Comparison of ENCODE assay signal across 1 cellular context in the genomic region with DNA sequence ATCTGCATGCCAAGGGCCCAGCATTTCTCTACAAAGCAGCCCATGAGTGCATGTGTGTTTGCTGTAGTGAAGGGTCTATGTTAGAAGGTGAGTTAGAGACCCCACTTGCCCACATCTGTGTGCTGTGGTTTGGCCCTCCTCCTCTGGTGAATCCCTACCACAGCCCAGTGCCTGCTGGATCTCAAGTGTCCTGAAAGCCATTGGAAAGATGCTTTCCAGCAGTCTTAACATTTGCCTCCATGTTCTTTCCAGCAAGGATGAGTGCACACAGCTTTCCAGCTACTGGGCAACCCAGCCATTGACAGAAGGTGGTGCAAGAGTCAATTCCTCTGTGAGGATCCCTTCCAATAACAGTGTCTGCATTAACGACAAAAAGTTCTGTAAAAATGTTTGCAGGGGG.
TF ChIP-seq lines count a peak whose summit lies in the region.

No MANE protein-coding gene starts in this region.

TF ChIP-seq in endothelial cell of umbilical vein, 7 proteins besides CTCF, POLR2A, EP300 and RAD21:
- no peak for TF ChIP-seq FOS (IDR thresholded peaks at IDR 0.05; ENCODE audit: borderline replicate concordance, insufficient read depth, low read length)
- no peak for TF ChIP-seq JUN (IDR thresholded peaks at IDR 0.05; ENCODE audit: borderline replicate concordance, insufficient read depth, insufficient read length, low read depth)
- TF ChIP-seq, protein P1, sequence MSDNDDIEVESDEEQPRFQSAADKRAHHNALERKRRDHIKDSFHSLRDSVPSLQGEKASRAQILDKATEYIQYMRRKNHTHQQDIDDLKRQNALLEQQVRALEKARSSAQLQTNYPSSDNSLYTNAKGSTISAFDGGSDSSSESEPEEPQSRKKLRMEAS (IDR thresholded peaks at IDR 0.05; ENCODE audit: insufficient read depth, insufficient read length), result no peak
- no peak for TF ChIP-seq POLR2AphosphoS5 (IDR thresholded peaks at IDR 0.05; ENCODE audit: insufficient read depth, low read depth, low read length)
- no peak for TF ChIP-seq EZH2 (IDR thresholded peaks at IDR 0.05; ENCODE audit: borderline replicate concordance, low read depth, low read length, severe bottlenecking)
- TF ChIP-seq GATA2 (IDR thresholded peaks at IDR 0.05; ENCODE audit: insufficient read depth, insufficient read length, low read depth, low read length), result no peak
- TF ChIP-seq MYC (IDR thresholded peaks at IDR 0.05; ENCODE audit: low read depth, low read length), result no peak
